Comparison of ENCODE assay signal across 16 cellular contexts in the genomic region with DNA sequence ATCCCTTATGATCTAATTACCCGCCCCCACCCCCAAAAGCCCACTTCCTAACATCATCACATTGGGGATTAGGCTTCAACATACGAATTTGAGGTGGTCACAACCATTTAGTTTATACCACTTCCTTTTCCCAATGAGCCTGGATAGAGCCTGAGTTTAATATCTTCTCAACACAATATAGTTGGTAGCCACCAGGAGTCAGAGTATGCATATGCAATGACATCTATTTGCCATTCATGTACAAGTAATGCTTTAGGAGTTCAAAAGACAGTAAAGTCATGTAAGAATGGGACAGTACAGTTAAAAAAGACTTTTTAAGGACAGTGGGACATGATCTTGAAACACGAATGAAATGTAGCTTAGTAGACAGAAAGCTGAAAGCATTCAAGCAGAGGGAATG.
DNase-seq lines count a peak whose midpoint lies in the region; ATAC-seq, FAIRE-seq and TF ChIP-seq lines count a peak whose summit lies in the region.
"Had no signal": no experiment of that assay in that cellular context is flagged by ENCODE, and none has a peak within 500 bp of the region (broad histone marks: within the 10 kb centered on the region; RNA-seq: fewer than 3 reads in every experiment).

No MANE protein-coding gene starts in this region.

- no peaks in the 10 kb centered on the region for H3K79me2 ChIP-seq in SK-N-SH (ENCODE audit: insufficient read depth)

- 18% methylated on average over 3 of the region's 3 CpGs for WGBS in SK-N-SH (ENCODE audit: low lambda C conversion rate)
- WGBS in pancreas, 2 donors = 32 to 46% methylated on average over 3 of the region's 3 CpGs

- H2AFZ ChIP-seq in SK-N-SH (ENCODE audit: low read depth) = no peak overlapping the region

- peak; percentile 13; the same call in 1 of the 2 replicates for TF ChIP-seq RAD21 in SK-N-SH (IDR thresholded peaks at IDR 0.05; ENCODE audit: low read length)

- H3F3A ChIP-seq in SK-N-SH (replicated peaks; ENCODE audit: insufficient read depth) = no peaks in the 10 kb centered on the region

- FAIRE-seq in pancreas (lab: Jason Lieb, UNC) = no peak
- FAIRE-seq: D721Med, urothelium cell line had no signal

- H3K36me3 ChIP-seq in A673 (ENCODE audit: insufficient read depth, low read length, poor library complexity, severe bottlenecking) = no peaks in the 10 kb centered on the region
- H3K36me3 ChIP-seq in SK-N-SH (replicated peaks in 1 of 2; ENCODE audit: control insufficient read depth in 1 of 2, insufficient read depth in 2 of 2, low read length in 1 of 2) = no peaks in the 10 kb centered on the region
- no peaks in the 10 kb centered on the region for H3K36me3 ChIP-seq in mucosa of descending colon (ENCODE audit: low read depth)
- H3K36me3 ChIP-seq in pancreas = no peaks in the 10 kb centered on the region
- H3K36me3 ChIP-seq: adrenal gland, esophagus muscularis mucosa, WERI-Rb-1 had no signal

- H3K4me3 ChIP-seq in A673 (ENCODE audit: low read depth, low read length, poor library complexity, severe bottlenecking) (no peak overlapping the region), SK-N-SH (ENCODE audit: low read depth in 2 of 2, low read length in 1 of 2) (no peak overlapping the region), mucosa of descending colon (no peak overlapping the region), pancreas (no peak overlapping the region)
- H3K4me3 ChIP-seq: adrenal gland, esophagus muscularis mucosa had no signal

- CTCF ChIA-PET in A673 (lab: Charles Lee) = no interaction called here
- CTCF ChIA-PET in SK-N-SH (lab: Yijun Ruan, JAX) = interaction anchor here (0.6 to 2.0 kb wide), 2 partner anchors 8 to 200 kb away, joined by 3 to 4 read pairs; no protein-coding TSS in a partner anchor

- no peak for TF ChIP-seq EP300 in SK-N-SH (IDR thresholded peaks at IDR 0.05; ENCODE audit: borderline replicate concordance in 1 of 2, low read depth in 1 of 2, low read length in 1 of 2)

- DNase-seq in A673 (ENCODE audit: low spot score) (no peak), GM04504 (ENCODE audit: low read depth) (peak; percentile 10), SK-N-SH (no peak), fibroblast of gingiva (ENCODE audit: low read depth) (peak; percentile 33), NAMALWA (ENCODE audit: low spot score) (no peak), NCI-H2227 treated with DMSO at 0.1 percent for 48 hours (lab: John Stamatoyannopoulos, UW) (no peak), mucosa of descending colon (no peak), pancreas (no peak)
- DNase-seq: adrenal gland, cortex of kidney, naive B cell, NCI-H146, WERI-Rb-1 had no signal

- H3K4me1 ChIP-seq in A673 (ENCODE audit: insufficient read depth, low read length, poor library complexity, severe bottlenecking) (no peaks in the 10 kb centered on the region), SK-N-SH (ENCODE audit: control insufficient read depth in 1 of 2, insufficient read depth in 2 of 2, low read depth in 1 of 2, low read length in 1 of 2) (no peaks in the 10 kb centered on the region), mucosa of descending colon (ENCODE audit: low read depth) (no peaks in the 10 kb centered on the region), pancreas (no peaks in the 10 kb centered on the region)
- H3K4me1 ChIP-seq: adrenal gland, esophagus muscularis mucosa had no signal

- no peaks in the 10 kb centered on the region for H3K9me2 ChIP-seq in SK-N-SH

- H3K9ac ChIP-seq in SK-N-SH = no peak overlapping the region

- TF ChIP-seq CTCF in A673 (conservative IDR thresholded peaks at IDR 0.05; ENCODE audit: low read depth, low read length) = 0 out of 2 replicates have a peak, but pooled peaks have one; percentile 18
- TF ChIP-seq CTCF in SK-N-SH (IDR thresholded peaks at IDR 0.05) = peak; percentile 35
- no peak for TF ChIP-seq CTCF in mucosa of descending colon (IDR thresholded peaks at IDR 0.05)
- no peak for TF ChIP-seq CTCF in pancreas (IDR thresholded peaks at IDR 0.05)

- no TSS peak for BruUV-seq in A673 (replicated peaks; lab: Mats Ljungman, UMichigan)

- intact Hi-C loops in A673 (cut with micrococcal nuclease; ENCODE audit: unreplicated experiment) (loop anchor here (5.0 kb wide), 1 partner anchor 105 kb away; no protein-coding TSS in a partner anchor), mucosa of descending colon (cut with DNase I, micrococcal nuclease) (no loop called here), pancreas (cut with DNase I) (no loop called here)

- no peak overlapping the region for H3K4me2 ChIP-seq in SK-N-SH

- no peak for ATAC-seq in mucosa of descending colon
- no peak for ATAC-seq in pancreas

- H4K20me1 ChIP-seq in SK-N-SH (ENCODE audit: insufficient read depth) = no peaks in the 10 kb centered on the region

- H3K9me3 ChIP-seq in A673 (ENCODE audit: low read depth, low read length, poor library complexity, severe bottlenecking) (no peaks in the 10 kb centered on the region), SK-N-SH (no peaks in the 10 kb centered on the region), mucosa of descending colon (peaks cover 2% of the 10 kb centered on the region), pancreas (no peaks in the 10 kb centered on the region)
- H3K9me3 ChIP-seq: adrenal gland had no signal

- H3K27me3 ChIP-seq in A673 (replicated peaks; ENCODE audit: insufficient read depth, low read depth, low read length, poor library complexity) (no peaks in the 10 kb centered on the region), SK-N-SH (ENCODE audit: insufficient read depth) (no peaks in the 10 kb centered on the region), pancreas (no peaks in the 10 kb centered on the region)
- H3K27me3 ChIP-seq: esophagus muscularis mucosa had no signal

- no peak overlapping the region for H3K27ac ChIP-seq in A673 (ENCODE audit: low read depth, low read length, poor library complexity, severe bottlenecking)
- H3K27ac ChIP-seq in SK-N-SH (ENCODE audit: low read depth in 2 of 2, low read length in 1 of 2) = no peak overlapping the region
- no peak overlapping the region for H3K27ac ChIP-seq in pancreas
- H3K27ac ChIP-seq: adrenal gland, esophagus muscularis mucosa, WERI-Rb-1 had no signal

- POLR2A ChIA-PET in A673 (lab: Charles Lee; ENCODE audit: low non-redundant PET) (no interaction called here), SK-N-SH (lab: Yijun Ruan, JAX) (no interaction called here)

TF ChIP-seq in SK-N-SH, 30 proteins besides CTCF, POLR2A, EP300 and RAD21:
- TF ChIP-seq JUND (IDR thresholded peaks at IDR 0.05) (no peak), NFIC (IDR thresholded peaks at IDR 0.05; ENCODE audit: borderline replicate concordance) (no peak), SIN3A (IDR thresholded peaks at IDR 0.05; ENCODE audit: borderline replicate concordance, low read depth, low read length) (no peak), EZH2phosphoT487 (IDR thresholded peaks at IDR 0.05; ENCODE audit: borderline replicate concordance, low read depth) (no peak), FOXJ3 (CRISPR knock-in tag; IDR thresholded peaks at IDR 0.05) (no peak), POLR2AphosphoS5 (IDR thresholded peaks at IDR 0.05; ENCODE audit: low read depth, low read length) (no peak), GATA2 (CRISPR knock-in tag; IDR thresholded peaks at IDR 0.05) (no peak), TEAD4 (IDR thresholded peaks at IDR 0.05; ENCODE audit: borderline replicate concordance, insufficient read depth) (no peak), ELF1 (IDR thresholded peaks at IDR 0.05) (no peak), FOXM1 (IDR thresholded peaks at IDR 0.05; ENCODE audit: low read depth) (no peak)

Comparison
In these comparisons a context has a peak if more than half of its experiments do, and no peak if none do; other contexts are left out.
1. DNase-seq: peak in GM04504 (single experiment) and fibroblast of gingiva (single experiment); none in A673 (single experiment), SK-N-SH (single experiment), NAMALWA (single experiment), NCI-H2227 treated with DMSO at 0.1 percent for 48 hours (single experiment), mucosa of descending colon (0 of 3) and pancreas (0 of 6).
2. CTCF ChIP-seq: peak in A673 (single experiment) and SK-N-SH (single experiment); none in mucosa of descending colon (single experiment) and pancreas (0 of 4).